In the genomic region with DNA sequence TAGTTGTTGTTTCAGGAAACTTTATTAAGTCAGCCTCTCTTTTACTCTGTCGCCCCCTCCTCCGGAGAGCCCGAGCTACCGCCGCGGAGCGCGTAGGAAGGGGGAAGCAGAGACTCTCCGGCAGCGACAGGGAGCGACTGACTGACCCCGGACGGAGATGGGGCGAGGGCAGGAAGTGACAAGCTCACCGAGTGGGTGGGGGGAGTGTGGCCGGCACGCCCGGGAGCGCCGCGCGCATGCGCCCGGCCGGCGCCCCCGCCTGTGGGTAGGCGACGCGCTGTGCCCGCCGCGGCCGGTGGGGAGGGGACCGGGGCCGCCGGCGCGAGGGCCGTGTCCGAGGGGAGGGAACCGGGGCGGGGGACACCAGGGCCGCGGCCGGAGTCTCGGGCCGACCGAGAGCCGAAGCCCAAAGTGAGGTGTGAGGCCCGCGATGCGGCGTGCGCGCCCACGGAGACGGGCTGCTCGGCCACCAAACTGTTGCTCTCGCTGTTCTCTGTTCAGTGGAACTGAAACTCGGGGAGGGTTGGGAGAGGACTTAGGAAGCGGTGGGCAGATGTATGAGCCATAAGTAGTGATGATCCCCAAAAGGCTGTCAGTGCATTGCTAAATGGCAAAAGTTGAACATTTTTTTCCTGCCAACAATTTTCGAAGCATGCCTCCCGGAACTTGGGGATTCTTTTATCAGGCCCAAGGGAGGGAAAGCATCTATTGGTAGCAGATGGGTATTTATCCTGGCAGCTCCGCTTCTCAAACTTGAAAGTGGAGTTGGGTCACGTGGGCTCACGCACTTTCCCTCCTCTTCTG, we compare ENCODE assay signal across 8 cellular contexts. TPM values are rescaled to one million over a fixed set of nuclear protein-coding genes. Genes with fewer than 3 reads are reported as not detected.
A peak's percentile ranks its signal among the peaks of the same experiment; 100 is the strongest.
DNase-seq lines count a peak whose midpoint lies in the region; ATAC-seq and TF ChIP-seq lines count a peak whose summit lies in the region.

Gene ZNF800 (minus strand): TSS at position 143 of the 804 bp plus-strand sequence. CDS start 1,151 bp downstream, outside the sequence.

- no peaks in the 10 kb centered on the region for H3K36me3 ChIP-seq in kidney epithelial cell (ENCODE audit: control insufficient read depth, insufficient read depth, low read length)

- H3K4me3 ChIP-seq in AG10803 (ENCODE audit: low read length) = peak within 1 kb of the TSS; percentile 82
- H3K4me3 ChIP-seq in kidney epithelial cell (ENCODE audit: low read depth, low read length) = peak within 1 kb of the TSS; percentile 94

- DNase-seq in AG10803 (ENCODE audit: low read depth) = peak; percentile 86
- peak; percentile 64 for DNase-seq in NCI-H510A treated with DMSO at 0.1 percent for 48 hours (lab: John Stamatoyannopoulos, UW)
- peak; percentile 76 to 80 for DNase-seq in activated CD4-positive, alpha-beta T cell treated with anti-CD3 and anti-CD28 coated beads for 24 hours (ENCODE audit: low read depth in 2 of 2)
- DNase-seq in cerebellum (ENCODE audit: low spot score) = peak; percentile 94
- peak; percentile 41 for DNase-seq in kidney epithelial cell (ENCODE audit: low read depth)
- peak; percentile 84 to 86 for DNase-seq in stimulated activated CD4-positive, alpha-beta T cell treated with anti-CD3 and anti-CD28 coated beads, Interleukin-15, amount 100 ng/mL, for 48 hours (ENCODE audit: low read depth in 2 of 2)

- H3K27me3 ChIP-seq in kidney epithelial cell (ENCODE audit: control insufficient read depth, insufficient read depth, low read length) = no peaks in the 10 kb centered on the region

- peak; percentile 84 for ATAC-seq in GM19035 (IDR thresholded peaks at IDR 0.05; ENCODE audit: unreplicated experiment)
- peak; percentile 81 for ATAC-seq in HG03342 (IDR thresholded peaks at IDR 0.05; ENCODE audit: unreplicated experiment)

- no peak for TF ChIP-seq CTCF in AG10803 (conservative IDR thresholded peaks at IDR 0.05; ENCODE audit: low read length)
- no peak for TF ChIP-seq CTCF in kidney epithelial cell (IDR thresholded peaks at IDR 0.05; ENCODE audit: insufficient read depth, low read length, poor library complexity, severe bottlenecking)

RNA-seq across cellular contexts. Expression of gene ZNF800, which starts in this region (rescaled TPM):
- total RNA-seq in cerebellum (34.1 TPM), kidney epithelial cell (18.3 and 24.2 TPM in 2 replicates)

Comparison
In these comparisons a context has a peak if more than half of its experiments do, and no peak if none do; other contexts are left out.
1. Peak in every context shown above with its lines: DNase-seq, ATAC-seq and H3K4me3 ChIP-seq.
2. DNase-seq: peak in every context shown above with its lines; median percentile 94 in cerebellum; 86 in AG10803; 85 in stimulated activated CD4-positive, alpha-beta T cell treated with anti-CD3 and anti-CD28 coated beads, Interleukin-15, amount 100 ng/mL, for 48 hours; 78 in activated CD4-positive, alpha-beta T cell treated with anti-CD3 and anti-CD28 coated beads for 24 hours; 64 in NCI-H510A treated with DMSO at 0.1 percent for 48 hours; 41 in kidney epithelial cell.